ENCODE assay signal across 1 cellular context in the genomic region with DNA sequence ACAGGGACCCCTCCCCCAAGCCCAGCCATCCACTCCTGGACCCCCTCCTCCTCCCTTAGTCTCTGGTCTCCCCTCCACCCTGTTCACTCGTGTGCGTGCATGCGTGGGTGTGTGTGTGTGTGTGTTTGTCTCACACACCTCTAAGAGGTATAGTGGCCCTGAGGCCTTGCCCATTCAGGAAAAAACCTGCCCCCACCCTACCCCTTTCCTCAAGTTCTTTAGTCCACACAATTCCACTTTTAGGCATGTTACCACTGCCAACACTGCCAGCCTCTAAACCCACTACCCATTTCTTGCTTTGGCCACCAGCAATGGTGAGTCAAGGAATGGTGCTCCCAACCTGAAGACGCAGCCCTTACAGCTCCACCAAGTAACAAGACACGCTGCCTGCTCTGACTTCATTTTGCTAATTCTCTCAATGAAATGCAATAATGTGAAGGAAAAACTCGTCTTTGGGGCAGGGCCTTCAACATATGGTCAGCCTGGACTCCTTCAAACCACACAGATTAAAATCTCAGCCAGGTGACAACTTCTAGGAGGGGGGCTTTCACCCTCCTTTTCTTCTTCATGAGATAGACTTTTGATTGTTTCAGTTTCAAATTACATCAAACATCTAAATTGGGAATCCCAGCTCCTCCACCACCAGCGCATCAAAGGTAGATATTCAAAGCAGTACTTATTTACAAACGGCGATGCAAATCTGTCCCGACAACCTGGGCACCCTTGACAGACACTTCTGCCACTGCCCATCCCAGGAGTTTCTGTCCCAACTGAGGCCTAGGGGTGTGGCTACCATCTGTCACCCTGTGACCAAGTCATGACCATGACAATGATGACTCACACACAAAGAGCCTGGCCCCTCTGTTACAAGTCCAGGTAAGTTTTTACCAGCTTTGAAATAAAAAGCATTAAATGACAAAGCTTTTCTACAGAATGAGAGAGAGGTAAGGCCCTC.
TF ChIP-seq lines count a peak whose summit lies in the region.

No MANE protein-coding gene starts in this region.

TF ChIP-seq in GM12878, 131 proteins besides CTCF, POLR2A, EP300 and RAD21 (continued from another document):
- TF ChIP-seq, protein P1, sequence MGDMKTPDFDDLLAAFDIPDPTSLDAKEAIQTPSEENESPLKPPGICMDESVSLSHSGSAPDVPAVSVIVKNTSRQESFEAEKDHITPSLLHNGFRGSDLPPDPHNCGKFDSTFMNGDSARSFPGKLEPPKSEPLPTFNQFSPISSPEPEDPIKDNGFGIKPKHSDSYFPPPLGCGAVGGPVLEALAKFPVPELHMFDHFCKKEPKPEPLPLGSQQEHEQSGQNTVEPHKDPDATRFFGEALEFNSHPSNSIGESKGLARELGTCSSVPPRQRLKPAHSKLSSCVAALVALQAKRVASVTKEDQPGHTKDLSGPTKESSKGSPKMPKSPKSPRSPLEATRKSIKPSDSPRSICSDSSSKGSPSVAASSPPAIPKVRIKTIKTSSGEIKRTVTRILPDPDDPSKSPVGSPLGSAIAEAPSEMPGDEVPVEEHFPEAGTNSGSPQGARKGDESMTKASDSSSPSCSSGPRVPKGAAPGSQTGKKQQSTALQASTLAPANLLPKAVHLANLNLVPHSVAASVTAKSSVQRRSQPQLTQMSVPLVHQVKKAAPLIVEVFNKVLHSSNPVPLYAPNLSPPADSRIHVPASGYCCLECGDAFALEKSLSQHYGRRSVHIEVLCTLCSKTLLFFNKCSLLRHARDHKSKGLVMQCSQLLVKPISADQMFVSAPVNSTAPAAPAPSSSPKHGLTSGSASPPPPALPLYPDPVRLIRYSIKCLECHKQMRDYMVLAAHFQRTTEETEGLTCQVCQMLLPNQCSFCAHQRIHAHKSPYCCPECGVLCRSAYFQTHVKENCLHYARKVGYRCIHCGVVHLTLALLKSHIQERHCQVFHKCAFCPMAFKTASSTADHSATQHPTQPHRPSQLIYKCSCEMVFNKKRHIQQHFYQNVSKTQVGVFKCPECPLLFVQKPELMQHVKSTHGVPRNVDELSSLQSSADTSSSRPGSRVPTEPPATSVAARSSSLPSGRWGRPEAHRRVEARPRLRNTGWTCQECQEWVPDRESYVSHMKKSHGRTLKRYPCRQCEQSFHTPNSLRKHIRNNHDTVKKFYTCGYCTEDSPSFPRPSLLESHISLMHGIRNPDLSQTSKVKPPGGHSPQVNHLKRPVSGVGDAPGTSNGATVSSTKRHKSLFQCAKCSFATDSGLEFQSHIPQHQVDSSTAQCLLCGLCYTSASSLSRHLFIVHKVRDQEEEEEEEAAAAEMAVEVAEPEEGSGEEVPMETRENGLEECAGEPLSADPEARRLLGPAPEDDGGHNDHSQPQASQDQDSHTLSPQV (IDR thresholded peaks at IDR 0.05), result no peak
- TF ChIP-seq ZNF24 (IDR thresholded peaks at IDR 0.05), result no peak
- no peak for TF ChIP-seq CHD1 (IDR thresholded peaks at IDR 0.05; ENCODE audit: low read depth, low read length)
- TF ChIP-seq, protein P2, sequence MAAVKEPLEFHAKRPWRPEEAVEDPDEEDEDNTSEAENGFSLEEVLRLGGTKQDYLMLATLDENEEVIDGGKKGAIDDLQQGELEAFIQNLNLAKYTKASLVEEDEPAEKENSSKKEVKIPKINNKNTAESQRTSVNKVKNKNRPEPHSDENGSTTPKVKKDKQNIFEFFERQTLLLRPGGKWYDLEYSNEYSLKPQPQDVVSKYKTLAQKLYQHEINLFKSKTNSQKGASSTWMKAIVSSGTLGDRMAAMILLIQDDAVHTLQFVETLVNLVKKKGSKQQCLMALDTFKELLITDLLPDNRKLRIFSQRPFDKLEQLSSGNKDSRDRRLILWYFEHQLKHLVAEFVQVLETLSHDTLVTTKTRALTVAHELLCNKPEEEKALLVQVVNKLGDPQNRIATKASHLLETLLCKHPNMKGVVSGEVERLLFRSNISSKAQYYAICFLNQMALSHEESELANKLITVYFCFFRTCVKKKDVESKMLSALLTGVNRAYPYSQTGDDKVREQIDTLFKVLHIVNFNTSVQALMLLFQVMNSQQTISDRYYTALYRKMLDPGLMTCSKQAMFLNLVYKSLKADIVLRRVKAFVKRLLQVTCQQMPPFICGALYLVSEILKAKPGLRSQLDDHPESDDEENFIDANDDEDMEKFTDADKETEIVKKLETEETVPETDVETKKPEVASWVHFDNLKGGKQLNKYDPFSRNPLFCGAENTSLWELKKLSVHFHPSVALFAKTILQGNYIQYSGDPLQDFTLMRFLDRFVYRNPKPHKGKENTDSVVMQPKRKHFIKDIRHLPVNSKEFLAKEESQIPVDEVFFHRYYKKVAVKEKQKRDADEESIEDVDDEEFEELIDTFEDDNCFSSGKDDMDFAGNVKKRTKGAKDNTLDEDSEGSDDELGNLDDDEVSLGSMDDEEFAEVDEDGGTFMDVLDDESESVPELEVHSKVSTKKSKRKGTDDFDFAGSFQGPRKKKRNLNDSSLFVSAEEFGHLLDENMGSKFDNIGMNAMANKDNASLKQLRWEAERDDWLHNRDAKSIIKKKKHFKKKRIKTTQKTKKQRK (IDR thresholded peaks at IDR 0.05; ENCODE audit: low read depth, low read length), result no peak
- peak; percentile 62; the same call in 1 of the 2 replicates for TF ChIP-seq RELB (IDR thresholded peaks at IDR 0.05; ENCODE audit: low read depth)
- TF ChIP-seq E2F4 (IDR thresholded peaks at IDR 0.05; ENCODE audit: low read depth, low read length), result no peak
- TF ChIP-seq, protein P3, sequence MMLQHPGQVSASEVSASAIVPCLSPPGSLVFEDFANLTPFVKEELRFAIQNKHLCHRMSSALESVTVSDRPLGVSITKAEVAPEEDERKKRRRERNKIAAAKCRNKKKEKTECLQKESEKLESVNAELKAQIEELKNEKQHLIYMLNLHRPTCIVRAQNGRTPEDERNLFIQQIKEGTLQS (IDR thresholded peaks at IDR 0.05; ENCODE audit: borderline replicate concordance, extremely low read depth, low read depth, low read length), result no peak
- TF ChIP-seq MXI1 (IDR thresholded peaks at IDR 0.05; ENCODE audit: low read depth, low read length), result peak; percentile 78
- TF ChIP-seq HDGF (IDR thresholded peaks at IDR 0.05), result no peak
- TF ChIP-seq BCL3 (IDR thresholded peaks at IDR 0.05; ENCODE audit: borderline replicate concordance, insufficient read depth, low read depth, low read length, poor library complexity, severe bottlenecking), result no peak
- no peak for TF ChIP-seq ZNF207 (IDR thresholded peaks at IDR 0.05; ENCODE audit: borderline replicate concordance)
- peak in 1 of 2 experiments; percentile 78; a peak in 2 of 3 replicates for TF ChIP-seq EGR1 (IDR thresholded peaks at IDR 0.05; ENCODE audit: borderline replicate concordance in 1 of 2, low read depth in 2 of 2, low read length in 2 of 2)
- no peak for TF ChIP-seq PAX5 (IDR thresholded peaks at IDR 0.05; ENCODE audit: borderline replicate concordance, low read depth, low read length)
- TF ChIP-seq NFIC (IDR thresholded peaks at IDR 0.05; ENCODE audit: low read depth, low read length), result peak; percentile 84
- no peak for TF ChIP-seq SPI1 (IDR thresholded peaks at IDR 0.05; ENCODE audit: borderline replicate concordance, insufficient read depth, low read depth, low read length)
- TF ChIP-seq YY1 (IDR thresholded peaks at IDR 0.05; ENCODE audit: low read depth, low read length), result no peak
- TF ChIP-seq SMAD1 (IDR thresholded peaks at IDR 0.05; ENCODE audit: low read depth, partially characterized antibody), result no peak
